ENCODE assay signal across 9 cellular contexts in genomic region chr4:82989567-82990429, GRCh38. TPM values are rescaled to one million over a fixed set of nuclear protein-coding genes. Genes with fewer than 3 reads are reported as not detected.
A peak's percentile ranks its signal among the peaks of the same experiment; 100 is the strongest.
DNase-seq lines count a peak whose midpoint lies in the region; ATAC-seq and TF ChIP-seq lines count a peak whose summit lies in the region.
"Had no signal": no experiment of that assay in that cellular context is flagged by ENCODE, and none has a peak within 500 bp of the region (broad histone marks: within the 10 kb centered on the region; RNA-seq: fewer than 3 reads in every experiment).

No MANE protein-coding gene starts in this region.

- H3K27me3 ChIP-seq in fibroblast of lung (ENCODE audit: control insufficient read depth, insufficient read depth, low read length): no peaks in the 10 kb centered on the region
- H3K27me3 ChIP-seq in neuronal stem cell (ENCODE audit: control insufficient read depth in 3 of 3, insufficient read depth in 3 of 3, low read depth in 1 of 3, low read length in 3 of 3): no peaks in the 10 kb centered on the region

- H3K9me3 Mint-ChIP-seq in Calu3 (ENCODE audit: low read depth, unreplicated experiment): no peaks in the 10 kb centered on the region

- peak overlapping the region; percentile 46 for H3K27ac ChIP-seq in fibroblast of lung (ENCODE audit: insufficient read depth, low read length)
- no peak overlapping the region for H3K27ac ChIP-seq in neuronal stem cell (replicated peaks; ENCODE audit: low read length)
- H3K27ac ChIP-seq: epithelial cell of prostate had no signal

- TF ChIP-seq CTCF in Calu3 (IDR thresholded peaks at IDR 0.05; ENCODE audit: unreplicated experiment) (no peak), GM20000 (IDR thresholded peaks at IDR 0.05; ENCODE audit: extremely low read depth, missing control alignments) (no peak), fibroblast of lung (conservative IDR thresholded peaks at IDR 0.05 in 1 of 2, IDR thresholded peaks at IDR 0.05 in 1 of 2; ENCODE audit: low read depth in 1 of 2, low read length in 2 of 2) (no peak)

- no peak overlapping the region for H2BK120ac ChIP-seq in neuronal stem cell (ENCODE audit: low read depth, low read length)

- H2AFZ ChIP-seq in fibroblast of lung (ENCODE audit: low read length) (peak overlapping the region; percentile 12), neuronal stem cell (ENCODE audit: low read length) (no peak overlapping the region)

- no CpG with 5 or more reads among the region's 2 CpGs for WGBS in neuronal stem cell (ENCODE audit: extremely low coverage in 2 of 2, insufficient read length in 2 of 2, insufficient replicate concordance in 1 of 2), 2 donors

- peak; percentile 86 for ATAC-seq in HG03565 (IDR thresholded peaks at IDR 0.05; ENCODE audit: unreplicated experiment)

- H4K8ac ChIP-seq in neuronal stem cell (ENCODE audit: low read depth, low read length): no peak overlapping the region

- H3K18ac ChIP-seq in neuronal stem cell (ENCODE audit: low read length): no peak overlapping the region

- H3K4me1 ChIP-seq in fibroblast of lung (ENCODE audit: control insufficient read depth, extremely low read depth, insufficient read depth, low read length): peaks cover 4% of the 10 kb centered on the region
- no peaks in the 10 kb centered on the region for H3K4me1 ChIP-seq in neuronal stem cell (ENCODE audit: control insufficient read depth in 2 of 2, insufficient read depth in 1 of 2, low read depth in 1 of 2, low read length in 2 of 2)

- no peak overlapping the region for H4K91ac ChIP-seq in neuronal stem cell (ENCODE audit: low read depth, low read length, poor library complexity)

- H3K36me3 Mint-ChIP-seq in Calu3 (ENCODE audit: insufficient read depth, unreplicated experiment): no peaks in the 10 kb centered on the region

- CTCF ChIA-PET in Calu3 (lab: Charles Lee): no interaction called here

- H3K79me2 ChIP-seq in fibroblast of lung (ENCODE audit: control insufficient read depth, insufficient read depth, low read length): peaks cover 33% of the 10 kb centered on the region

- no peak for DNase-seq in Calu3
- DNase-seq in GM20000 (ENCODE audit: low spot score): peak; percentile 53
- DNase-seq in fibroblast of lung (ENCODE audit: low read depth in 2 of 2): peak; percentile 19 to 32
- no peak for DNase-seq in head of caudate nucleus
- DNase-seq in neuronal stem cell (ENCODE audit: low spot score): no peak
- DNase-seq in iPS-NIHi11 (ENCODE audit: low spot score): no peak
- no peak for DNase-seq in SKM-1 (lab: John Stamatoyannopoulos, UW; ENCODE audit: unreplicated experiment)

- H3K4me2 ChIP-seq in fibroblast of lung (ENCODE audit: extremely low read depth, insufficient read depth, low read length) (peak overlapping the region; percentile 64), neuronal stem cell (ENCODE audit: insufficient read depth, low read length, poor library complexity, severe bottlenecking) (no peak overlapping the region)

- no peak overlapping the region for H3K9ac ChIP-seq in fibroblast of lung (ENCODE audit: insufficient read depth, low read length)
- H3K9ac ChIP-seq in neuronal stem cell (ENCODE audit: low read depth, low read length, poor library complexity): no peak overlapping the region

- no peak overlapping the region for H2BK15ac ChIP-seq in neuronal stem cell (ENCODE audit: low read length)

- H3K27ac Mint-ChIP-seq in Calu3 (ENCODE audit: unreplicated experiment): no peak overlapping the region

- no peak overlapping the region for H3K23ac ChIP-seq in neuronal stem cell (ENCODE audit: low read depth, low read length, poor library complexity)

- H2BK12ac ChIP-seq in neuronal stem cell (ENCODE audit: low read length): no peak overlapping the region

- H3K36me3 ChIP-seq in fibroblast of lung (ENCODE audit: control insufficient read depth, insufficient read depth, low read length): no peaks in the 10 kb centered on the region
- H3K36me3 ChIP-seq in neuronal stem cell (replicated peaks in 1 of 2; ENCODE audit: control insufficient read depth in 2 of 2, insufficient read depth in 2 of 2, low read length in 2 of 2): peaks cover 0 to 4% of the 10 kb centered on the region in 2 donors

- peaks cover 2% of the 10 kb centered on the region for H3K79me1 ChIP-seq in neuronal stem cell (ENCODE audit: low read depth, low read length)

- H3K9me3 ChIP-seq in fibroblast of lung (ENCODE audit: control insufficient read depth, insufficient read depth, low read depth, low read length) (no peaks in the 10 kb centered on the region), neuronal stem cell (replicated peaks in 1 of 2; ENCODE audit: control insufficient read depth in 2 of 2, insufficient read depth in 1 of 2, low read depth in 1 of 2, low read length in 2 of 2) (peaks cover 0 to 2% of the 10 kb centered on the region in 2 donors)

- H3K4me3 ChIP-seq in fibroblast of lung (replicated peaks in 1 of 4; ENCODE audit: control extremely low read depth in 1 of 4, insufficient read depth in 1 of 4, low read depth in 3 of 4, low read length in 4 of 4) (peak overlapping the region in 2 of 4 experiments; percentile 3 to 45), neuronal stem cell (ENCODE audit: low read length in 2 of 2) (no peak overlapping the region)

- no peaks in the 10 kb centered on the region for H4K20me1 ChIP-seq in fibroblast of lung (ENCODE audit: control insufficient read depth, extremely low read depth, insufficient read depth, low read length)

- H2BK5ac ChIP-seq in neuronal stem cell (ENCODE audit: low read length): no peak overlapping the region

- no peak overlapping the region for H3K4ac ChIP-seq in neuronal stem cell (ENCODE audit: low read length)

- no peaks in the 10 kb centered on the region for H3K27me3 Mint-ChIP-seq in Calu3 (ENCODE audit: unreplicated experiment)

- no peak overlapping the region for H3K14ac ChIP-seq in neuronal stem cell (ENCODE audit: low read length)

- H3K4me3 Mint-ChIP-seq in Calu3 (ENCODE audit: low read depth, unreplicated experiment): peak overlapping the region; percentile 27

- BruUV-seq in Calu3 (replicated peaks; lab: Mats Ljungman, UMichigan): no TSS peak

- intact Hi-C loops in Calu3 (cut with micrococcal nuclease; ENCODE audit: unreplicated experiment): no loop called here
- intact Hi-C loops in head of caudate nucleus (cut with DNase I): no loop called here

- no peak overlapping the region for H2AK5ac ChIP-seq in neuronal stem cell (ENCODE audit: low read depth, low read length)

- H3K4me1 Mint-ChIP-seq in Calu3 (ENCODE audit: low read depth, unreplicated experiment): peaks cover 15% of the 10 kb centered on the region

RNA-seq across cellular contexts. Expression of gene LIN54, which starts 20.8 kb away (rescaled TPM):
- 16.3 and 16.4 TPM in 2 replicates for total RNA-seq in Calu3 (2022)
- total RNA-seq in fibroblast of lung: 10.0 and 15.2 TPM in 2 replicates
- 13.3 and 16.9 TPM in 2 replicates for polyA plus RNA-seq in fibroblast of lung
- polyA plus RNA-seq in fibroblast of lung (2012): 6.7 and 8.0 TPM in 2 replicates
- 1.3 and 15.3 TPM in 2 replicates for polyA minus RNA-seq in fibroblast of lung (ENCODE audit: low replicate concordance)
- 9.3 TPM for polyA plus RNA-seq in neuronal stem cell (2013, experiment 1 of 2)
- 9.6 TPM for polyA plus RNA-seq in neuronal stem cell (2013, experiment 2 of 2)

RNA-seq across cellular contexts. Expression of gene COPS4, which starts 45.2 kb away (rescaled TPM):
- 21.0 and 21.7 TPM in 2 replicates for total RNA-seq in Calu3 (2022)
- 106 and 128 TPM in 2 replicates for total RNA-seq in fibroblast of lung
- polyA plus RNA-seq in fibroblast of lung: 82.3 and 92.9 TPM in 2 replicates
- 64.2 and 68.0 TPM in 2 replicates for polyA plus RNA-seq in fibroblast of lung (2012)
- 8.1 and 14.3 TPM in 2 replicates for polyA minus RNA-seq in fibroblast of lung (ENCODE audit: low replicate concordance)
- 47.5 TPM for polyA plus RNA-seq in neuronal stem cell (2013, experiment 1 of 2)
- polyA plus RNA-seq in neuronal stem cell (2013, experiment 2 of 2): 46.9 TPM

Comparison
In these comparisons a context has a peak if more than half of its experiments do, and no peak if none do; other contexts are left out.
1. DNase-seq: peak in GM20000 (single experiment) and fibroblast of lung (2 of 2); none in Calu3 (single experiment), head of caudate nucleus (0 of 42), neuronal stem cell (single experiment), iPS-NIHi11 (single experiment) and SKM-1 (single experiment).